ENCODE assay signal across 2 cellular contexts in the genomic region with DNA sequence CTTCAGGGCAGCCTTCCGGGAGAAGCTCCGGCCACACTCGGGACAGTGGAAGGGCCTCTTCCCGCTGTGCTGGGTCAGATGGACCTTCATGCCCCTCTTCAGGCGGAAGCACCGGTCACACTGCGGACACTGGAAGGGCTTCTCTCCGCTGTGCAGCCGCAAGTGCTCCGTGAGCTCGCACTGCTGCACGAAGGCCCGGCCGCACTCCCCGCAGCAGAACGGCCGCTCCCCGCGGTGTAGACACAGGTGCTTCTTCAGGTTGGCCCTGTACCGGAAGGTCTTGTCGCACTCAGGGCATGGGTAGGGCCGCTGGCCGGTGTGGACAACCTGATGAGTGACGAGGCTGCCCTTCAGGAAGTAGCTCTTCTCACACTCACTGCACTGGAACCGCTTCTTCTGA.
TF ChIP-seq lines count a peak whose summit lies in the region.

No MANE protein-coding gene starts in this region.

TF ChIP-seq in A549, 52 proteins besides CTCF, POLR2A, EP300 and RAD21:
- TF ChIP-seq, protein P1, sequence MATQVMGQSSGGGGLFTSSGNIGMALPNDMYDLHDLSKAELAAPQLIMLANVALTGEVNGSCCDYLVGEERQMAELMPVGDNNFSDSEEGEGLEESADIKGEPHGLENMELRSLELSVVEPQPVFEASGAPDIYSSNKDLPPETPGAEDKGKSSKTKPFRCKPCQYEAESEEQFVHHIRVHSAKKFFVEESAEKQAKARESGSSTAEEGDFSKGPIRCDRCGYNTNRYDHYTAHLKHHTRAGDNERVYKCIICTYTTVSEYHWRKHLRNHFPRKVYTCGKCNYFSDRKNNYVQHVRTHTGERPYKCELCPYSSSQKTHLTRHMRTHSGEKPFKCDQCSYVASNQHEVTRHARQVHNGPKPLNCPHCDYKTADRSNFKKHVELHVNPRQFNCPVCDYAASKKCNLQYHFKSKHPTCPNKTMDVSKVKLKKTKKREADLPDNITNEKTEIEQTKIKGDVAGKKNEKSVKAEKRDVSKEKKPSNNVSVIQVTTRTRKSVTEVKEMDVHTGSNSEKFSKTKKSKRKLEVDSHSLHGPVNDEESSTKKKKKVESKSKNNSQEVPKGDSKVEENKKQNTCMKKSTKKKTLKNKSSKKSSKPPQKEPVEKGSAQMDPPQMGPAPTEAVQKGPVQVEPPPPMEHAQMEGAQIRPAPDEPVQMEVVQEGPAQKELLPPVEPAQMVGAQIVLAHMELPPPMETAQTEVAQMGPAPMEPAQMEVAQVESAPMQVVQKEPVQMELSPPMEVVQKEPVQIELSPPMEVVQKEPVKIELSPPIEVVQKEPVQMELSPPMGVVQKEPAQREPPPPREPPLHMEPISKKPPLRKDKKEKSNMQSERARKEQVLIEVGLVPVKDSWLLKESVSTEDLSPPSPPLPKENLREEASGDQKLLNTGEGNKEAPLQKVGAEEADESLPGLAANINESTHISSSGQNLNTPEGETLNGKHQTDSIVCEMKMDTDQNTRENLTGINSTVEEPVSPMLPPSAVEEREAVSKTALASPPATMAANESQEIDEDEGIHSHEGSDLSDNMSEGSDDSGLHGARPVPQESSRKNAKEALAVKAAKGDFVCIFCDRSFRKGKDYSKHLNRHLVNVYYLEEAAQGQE (IDR thresholded peaks at IDR 0.05), result no peak
- TF ChIP-seq HDAC2 (IDR thresholded peaks at IDR 0.05) (no peak), KDM5A (IDR thresholded peaks at IDR 0.05) (no peak), TFCP2L1 (CRISPR knock-in tag; IDR thresholded peaks at IDR 0.05) (no peak), EHMT2 (IDR thresholded peaks at IDR 0.05; ENCODE audit: low read depth) (no peak), PHF8 (IDR thresholded peaks at IDR 0.05; ENCODE audit: borderline replicate concordance, low read depth) (no peak), CBX8 (IDR thresholded peaks at IDR 0.05) (no peak), ZC3H11A (IDR thresholded peaks at IDR 0.05) (no peak)

TF ChIP-seq in GM23338, 12 proteins besides CTCF, POLR2A, EP300 and RAD21 (continued from another document):
- TF ChIP-seq, protein P1 (IDR thresholded peaks at IDR 0.05; ENCODE audit: unreplicated experiment), result no peak
- TF ChIP-seq CREB1 (CRISPR knock-in tag; IDR thresholded peaks at IDR 0.05; ENCODE audit: low read depth) (no peak), ZNF331 (CRISPR knock-in tag; IDR thresholded peaks at IDR 0.05; ENCODE audit: low read depth) (no peak), STAT1 (IDR thresholded peaks at IDR 0.05; ENCODE audit: unreplicated experiment) (no peak), EZH2phosphoT487 (IDR thresholded peaks at IDR 0.05; ENCODE audit: unreplicated experiment) (no peak), POLR2AphosphoS5 (IDR thresholded peaks at IDR 0.05; ENCODE audit: low read depth) (no peak), EZH2 (IDR thresholded peaks at IDR 0.05; ENCODE audit: low read depth, unreplicated experiment) (no peak)
- TF ChIP-seq, protein P2, sequence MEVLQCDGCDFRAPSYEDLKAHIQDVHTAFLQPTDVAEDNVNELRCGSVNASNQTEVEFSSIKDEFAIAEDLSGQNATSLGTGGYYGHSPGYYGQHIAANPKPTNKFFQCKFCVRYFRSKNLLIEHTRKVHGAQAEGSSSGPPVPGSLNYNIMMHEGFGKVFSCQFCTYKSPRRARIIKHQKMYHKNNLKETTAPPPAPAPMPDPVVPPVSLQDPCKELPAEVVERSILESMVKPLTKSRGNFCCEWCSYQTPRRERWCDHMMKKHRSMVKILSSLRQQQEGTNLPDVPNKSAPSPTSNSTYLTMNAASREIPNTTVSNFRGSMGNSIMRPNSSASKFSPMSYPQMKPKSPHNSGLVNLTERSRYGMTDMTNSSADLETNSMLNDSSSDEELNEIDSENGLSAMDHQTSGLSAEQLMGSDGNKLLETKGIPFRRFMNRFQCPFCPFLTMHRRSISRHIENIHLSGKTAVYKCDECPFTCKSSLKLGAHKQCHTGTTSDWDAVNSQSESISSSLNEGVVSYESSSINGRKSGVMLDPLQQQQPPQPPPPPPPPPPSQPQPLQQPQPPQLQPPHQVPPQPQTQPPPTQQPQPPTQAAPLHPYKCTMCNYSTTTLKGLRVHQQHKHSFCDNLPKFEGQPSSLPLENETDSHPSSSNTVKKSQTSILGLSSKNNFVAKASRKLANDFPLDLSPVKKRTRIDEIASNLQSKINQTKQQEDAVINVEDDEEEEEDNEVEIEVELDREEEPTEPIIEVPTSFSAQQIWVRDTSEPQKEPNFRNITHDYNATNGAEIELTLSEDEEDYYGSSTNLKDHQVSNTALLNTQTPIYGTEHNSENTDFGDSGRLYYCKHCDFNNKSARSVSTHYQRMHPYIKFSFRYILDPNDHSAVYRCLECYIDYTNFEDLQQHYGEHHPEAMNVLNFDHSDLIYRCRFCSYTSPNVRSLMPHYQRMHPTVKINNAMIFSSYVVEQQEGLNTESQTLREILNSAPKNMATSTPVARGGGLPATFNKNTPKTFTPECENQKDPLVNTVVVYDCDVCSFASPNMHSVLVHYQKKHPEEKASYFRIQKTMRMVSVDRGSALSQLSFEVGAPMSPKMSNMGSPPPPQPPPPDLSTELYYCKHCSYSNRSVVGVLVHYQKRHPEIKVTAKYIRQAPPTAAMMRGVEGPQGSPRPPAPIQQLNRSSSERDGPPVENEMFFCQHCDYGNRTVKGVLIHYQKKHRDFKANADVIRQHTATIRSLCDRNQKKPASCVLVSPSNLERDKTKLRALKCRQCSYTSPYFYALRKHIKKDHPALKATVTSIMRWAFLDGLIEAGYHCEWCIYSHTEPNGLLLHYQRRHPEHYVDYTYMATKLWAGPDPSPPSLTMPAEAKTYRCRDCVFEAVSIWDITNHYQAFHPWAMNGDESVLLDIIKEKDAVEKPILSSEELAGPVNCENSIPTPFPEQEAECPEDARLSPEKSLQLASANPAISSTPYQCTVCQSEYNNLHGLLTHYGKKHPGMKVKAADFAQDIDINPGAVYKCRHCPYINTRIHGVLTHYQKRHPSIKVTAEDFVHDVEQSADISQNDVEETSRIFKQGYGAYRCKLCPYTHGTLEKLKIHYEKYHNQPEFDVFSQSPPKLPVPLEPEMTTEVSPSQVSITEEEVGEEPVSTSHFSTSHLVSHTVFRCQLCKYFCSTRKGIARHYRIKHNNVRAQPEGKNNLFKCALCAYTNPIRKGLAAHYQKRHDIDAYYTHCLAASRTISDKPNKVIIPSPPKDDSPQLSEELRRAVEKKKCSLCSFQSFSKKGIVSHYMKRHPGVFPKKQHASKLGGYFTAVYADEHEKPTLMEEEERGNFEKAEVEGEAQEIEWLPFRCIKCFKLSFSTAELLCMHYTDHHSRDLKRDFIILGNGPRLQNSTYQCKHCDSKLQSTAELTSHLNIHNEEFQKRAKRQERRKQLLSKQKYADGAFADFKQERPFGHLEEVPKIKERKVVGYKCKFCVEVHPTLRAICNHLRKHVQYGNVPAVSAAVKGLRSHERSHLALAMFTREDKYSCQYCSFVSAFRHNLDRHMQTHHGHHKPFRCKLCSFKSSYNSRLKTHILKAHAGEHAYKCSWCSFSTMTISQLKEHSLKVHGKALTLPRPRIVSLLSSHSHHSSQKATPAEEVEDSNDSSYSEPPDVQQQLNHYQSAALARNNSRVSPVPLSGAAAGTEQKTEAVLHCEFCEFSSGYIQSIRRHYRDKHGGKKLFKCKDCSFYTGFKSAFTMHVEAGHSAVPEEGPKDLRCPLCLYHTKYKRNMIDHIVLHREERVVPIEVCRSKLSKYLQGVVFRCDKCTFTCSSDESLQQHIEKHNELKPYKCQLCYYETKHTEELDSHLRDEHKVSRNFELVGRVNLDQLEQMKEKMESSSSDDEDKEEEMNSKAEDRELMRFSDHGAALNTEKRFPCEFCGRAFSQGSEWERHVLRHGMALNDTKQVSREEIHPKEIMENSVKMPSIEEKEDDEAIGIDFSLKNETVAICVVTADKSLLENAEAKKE (CRISPR knock-in tag; IDR thresholded peaks at IDR 0.05), result no peak
